Comparison of ENCODE assay signal across 1 cellular context in the genomic region with DNA sequence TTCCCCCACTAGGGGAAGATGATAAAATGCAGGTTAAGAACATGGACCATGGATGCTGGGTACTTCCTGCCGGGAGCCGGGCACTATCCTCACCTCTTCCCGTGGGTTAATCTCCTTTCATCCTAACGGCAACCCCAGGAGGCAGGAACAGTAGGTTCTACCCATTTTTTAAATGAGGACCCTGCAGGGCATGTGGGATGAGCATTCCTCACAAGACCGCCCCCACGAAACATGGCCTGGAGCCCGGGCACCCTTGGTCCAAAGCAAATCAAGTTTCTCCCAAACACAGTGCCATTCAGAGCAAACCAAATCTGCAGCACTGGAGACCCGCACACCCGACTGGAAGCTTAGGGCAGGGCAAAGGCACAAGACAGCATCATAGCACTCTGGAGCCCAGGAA.
TF ChIP-seq lines count a peak whose summit lies in the region.

No MANE protein-coding gene starts in this region.

TF ChIP-seq in IMR-90, 13 proteins besides CTCF, POLR2A, EP300 and RAD21:
- TF ChIP-seq RFX5 (IDR thresholded peaks at IDR 0.05; ENCODE audit: low read depth, low read length) (no peak), SMC3 (IDR thresholded peaks at IDR 0.05; ENCODE audit: low read depth, low read length) (no peak), NFE2L2 (IDR thresholded peaks at IDR 0.05; ENCODE audit: low read depth, low read length) (no peak), BHLHE40 (IDR thresholded peaks at IDR 0.05; ENCODE audit: low read depth, low read length) (no peak), CEBPB (IDR thresholded peaks at IDR 0.05; ENCODE audit: low read depth, low read length) (no peak), RCOR1 (IDR thresholded peaks at IDR 0.05; ENCODE audit: insufficient replicate concordance, low read length) (no peak), CHD1 (IDR thresholded peaks at IDR 0.05; ENCODE audit: low read depth, low read length) (no peak), MAFK (IDR thresholded peaks at IDR 0.05; ENCODE audit: low read depth, low read length) (no peak), FOS (IDR thresholded peaks at IDR 0.05; ENCODE audit: low read depth, low read length) (no peak), MXI1 (IDR thresholded peaks at IDR 0.05; ENCODE audit: borderline replicate concordance, low read depth, low read length) (no peak), MAZ (IDR thresholded peaks at IDR 0.05; ENCODE audit: borderline replicate concordance, low read depth, low read length) (no peak)
- TF ChIP-seq, protein P1, sequence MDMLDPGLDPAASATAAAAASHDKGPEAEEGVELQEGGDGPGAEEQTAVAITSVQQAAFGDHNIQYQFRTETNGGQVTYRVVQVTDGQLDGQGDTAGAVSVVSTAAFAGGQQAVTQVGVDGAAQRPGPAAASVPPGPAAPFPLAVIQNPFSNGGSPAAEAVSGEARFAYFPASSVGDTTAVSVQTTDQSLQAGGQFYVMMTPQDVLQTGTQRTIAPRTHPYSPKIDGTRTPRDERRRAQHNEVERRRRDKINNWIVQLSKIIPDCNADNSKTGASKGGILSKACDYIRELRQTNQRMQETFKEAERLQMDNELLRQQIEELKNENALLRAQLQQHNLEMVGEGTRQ (IDR thresholded peaks at IDR 0.05; ENCODE audit: low read depth, low read length), result no peak
- TF ChIP-seq, protein P2, sequence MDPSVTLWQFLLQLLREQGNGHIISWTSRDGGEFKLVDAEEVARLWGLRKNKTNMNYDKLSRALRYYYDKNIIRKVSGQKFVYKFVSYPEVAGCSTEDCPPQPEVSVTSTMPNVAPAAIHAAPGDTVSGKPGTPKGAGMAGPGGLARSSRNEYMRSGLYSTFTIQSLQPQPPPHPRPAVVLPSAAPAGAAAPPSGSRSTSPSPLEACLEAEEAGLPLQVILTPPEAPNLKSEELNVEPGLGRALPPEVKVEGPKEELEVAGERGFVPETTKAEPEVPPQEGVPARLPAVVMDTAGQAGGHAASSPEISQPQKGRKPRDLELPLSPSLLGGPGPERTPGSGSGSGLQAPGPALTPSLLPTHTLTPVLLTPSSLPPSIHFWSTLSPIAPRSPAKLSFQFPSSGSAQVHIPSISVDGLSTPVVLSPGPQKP (IDR thresholded peaks at IDR 0.05; ENCODE audit: borderline replicate concordance, low read depth, low read length), result no peak
